In the genomic region with DNA sequence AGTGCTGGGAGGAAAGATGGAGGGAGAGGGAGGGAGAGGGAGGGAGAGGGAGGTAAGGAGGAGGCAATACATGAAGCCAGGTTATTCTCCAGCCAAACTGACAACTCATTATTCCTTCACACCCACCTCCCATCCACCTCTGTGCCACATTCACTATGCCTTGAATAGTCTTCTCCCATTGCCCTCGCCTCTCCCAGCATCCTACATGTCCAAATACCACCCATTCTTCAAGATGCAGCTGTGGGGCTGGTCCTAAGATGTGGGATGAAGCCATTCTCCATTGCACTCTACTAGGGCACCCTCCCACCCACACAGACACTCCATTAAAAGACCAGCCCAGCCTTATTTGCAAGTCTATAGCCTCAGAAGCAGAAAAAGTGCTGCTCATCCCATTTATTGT, we compare ENCODE assay signal across 33 cellular contexts.
"Had no signal": no experiment of that assay in that cellular context is flagged by ENCODE, and none has a peak within 500 bp of the region (broad histone marks: within the 10 kb centered on the region; RNA-seq: fewer than 3 reads in every experiment).

No MANE protein-coding gene starts in this region.

- H3K4me3 ChIP-seq: MG63 had no signal

- H3K4me2 ChIP-seq: KMS-11 had no signal

- DNase-seq: Karpas-422, Kasumi-1, MG63, MM.1S, MV-4-11, NCI-H1048, NCI-H1092, NCI-H1092 treated with DMSO at 0.1 percent for 48 hours, NCI-H1105, NCI-H1105 treated with DMSO at 0.1 percent for 48 hours, NCI-H1417 treated with DMSO at 0.1 percent for 48 hours, NCI-H1436, NCI-H1436 treated with DMSO at 0.1 percent for 48 hours, NCI-H146, NCI-H1694, NCI-H1694 treated with DMSO at 0.1 percent for 48 hours, NCI-H187, NCI-H187 treated with DMSO at 0.1 percent for 48 hours, NCI-H1930, NCI-H2029, NCI-H2029 treated with DMSO at 0.1 percent for 48 hours, NCI-H2081, NCI-H2081 treated with DMSO at 0.1 percent for 48 hours, NCI-H2107, NCI-H2171, NCI-H2171 treated with DMSO at 0.1 percent for 48 hours, NCI-H2227 treated with DMSO at 0.1 percent for 48 hours, NCI-H226, NCI-H345, NCI-H446, NCI-H446 treated with DMSO at 0.1 percent for 48 hours, NCI-H510A treated with DMSO at 0.1 percent for 48 hours had no signal

- H3K9ac ChIP-seq: KMS-11 had no signal

- H3K27ac ChIP-seq: KMS-11 had no signal

- H3K36me3 ChIP-seq: MG63 had no signal

- H3K9me3 ChIP-seq: MG63 had no signal
